ENCODE assay signal across 24 cellular contexts in the genomic region with DNA sequence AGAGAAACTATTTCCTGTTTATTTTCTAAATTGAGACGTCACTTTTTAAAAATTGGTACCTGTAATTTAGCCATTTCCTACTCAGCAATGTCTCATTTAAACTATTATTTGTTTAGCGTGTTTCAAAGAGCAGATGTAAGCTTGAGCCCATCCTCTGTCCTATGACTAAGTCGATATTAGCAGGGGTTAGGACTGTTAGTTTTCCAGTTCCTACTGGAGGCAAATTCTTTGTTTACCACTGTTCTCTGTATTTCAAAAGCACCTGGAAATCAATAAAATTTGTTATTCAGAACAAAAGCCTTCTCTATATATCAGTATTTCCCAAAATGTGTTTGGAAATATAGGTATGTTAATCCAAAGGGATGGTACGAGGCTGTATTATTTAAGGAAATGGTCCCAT.
"Had no signal": no experiment of that assay in that cellular context is flagged by ENCODE, and none has a peak within 500 bp of the region (broad histone marks: within the 10 kb centered on the region; RNA-seq: fewer than 3 reads in every experiment).

No MANE protein-coding gene starts in this region.

- H3K27ac ChIP-seq: ascending aorta, cardiac muscle cell, Peyer's patch had no signal

- H3K36me3 ChIP-seq: ascending aorta, cardiac muscle cell, Peyer's patch had no signal

- ATAC-seq: activated CD8-positive, alpha-beta T cell treated with anti-CD3 and anti-CD28 coated beads for 36 hours; activated T-cell treated with anti-CD3 and anti-CD28 coated beads, Interleukin-2, amount 50 U/mL, for 72 hours; activated T-helper 17 cell treated with anti-CD3 and anti-CD28 coated beads, Interleukin-2, amount 50 U/mL, for 72 hours; Right ventricle myocardium inferior had no signal

- H3K4me3 ChIP-seq: ascending aorta, cardiac muscle cell, Peyer's patch had no signal

- DNase-seq: activated CD4-positive, alpha-beta T cell treated with anti-CD3 and anti-CD28 coated beads, Interleukin-2, amount 50 U/mL, for 4 hours; activated CD8-positive, alpha-beta T cell treated with anti-CD3 and anti-CD28 coated beads for 36 hours; activated effector memory CD4-positive, alpha-beta T cell treated with anti-CD3 and anti-CD28 coated beads, Interleukin-2, amount 50 U/mL, for 16 hours; activated naive CD4-positive, alpha-beta T cell treated with Interleukin-2 at 50 U/mL for 16 hours; activated naive CD8-positive, alpha-beta T cell treated with anti-CD3 and anti-CD28 coated beads, Interleukin-2, amount 10 ng/mL, durations not matched to agents 7 days and 5 days; activated T-cell treated with anti-CD3 and anti-CD28 coated beads, Interleukin-2, amount 50 U/mL, for 1 hour; activated T-cell treated with anti-CD3 and anti-CD28 coated beads, Interleukin-2, amount 50 U/mL, for 72 hours; amygdala; Karpas-422; NCI-H1105; NCI-H1417 treated with DMSO at 0.1 percent for 48 hours; NCI-H187 treated with DMSO at 0.1 percent for 48 hours; NCI-H2081; NCI-H226; NCI-H446 treated with DMSO at 0.1 percent for 48 hours; NCI-H524; NCI-H69; Peyer's patch; RPMI8226; SIG-M5 had no signal

- H3K4me1 ChIP-seq: ascending aorta, Peyer's patch had no signal

- H3K27me3 ChIP-seq: ascending aorta, cardiac muscle cell, Peyer's patch had no signal

- H3K9me3 ChIP-seq: ascending aorta, Peyer's patch had no signal
